In the genomic region with DNA sequence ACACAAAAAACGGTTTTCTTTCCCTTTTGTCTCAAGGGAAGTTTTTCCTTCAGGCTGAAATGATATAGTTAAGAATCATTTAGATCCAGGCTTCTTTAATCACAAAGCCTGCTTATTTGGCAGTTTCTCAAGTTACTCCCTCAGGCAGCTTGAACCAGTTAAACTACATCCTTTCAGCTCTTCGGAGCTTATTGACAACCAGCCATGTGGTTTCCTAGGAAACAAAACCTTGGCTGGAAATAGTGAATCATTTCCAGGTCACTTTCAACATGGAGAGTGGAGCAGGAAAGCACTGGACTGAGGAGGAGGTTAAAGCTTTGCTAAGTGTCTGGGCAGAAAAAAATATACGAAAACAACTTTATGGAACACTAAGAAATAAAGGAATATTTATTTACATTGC, we compare ENCODE assay signal across 1 cellular context.
A peak's percentile ranks its signal among the peaks of the same experiment; 100 is the strongest.
TF ChIP-seq lines count a peak whose summit lies in the region.

No MANE protein-coding gene starts in this region.

TF ChIP-seq in IMR-90, 13 proteins besides CTCF, POLR2A, EP300 and RAD21:
- 0 out of 2 replicates have a peak, but pooled peaks have one; percentile 16 for TF ChIP-seq MXI1 (IDR thresholded peaks at IDR 0.05; ENCODE audit: borderline replicate concordance, low read depth, low read length)
- TF ChIP-seq MAFK (IDR thresholded peaks at IDR 0.05; ENCODE audit: low read depth, low read length) = peak; percentile 48; the same call in 1 of the 2 replicates
- TF ChIP-seq BHLHE40 (IDR thresholded peaks at IDR 0.05; ENCODE audit: low read depth, low read length) = no peak
- no peak for TF ChIP-seq MAZ (IDR thresholded peaks at IDR 0.05; ENCODE audit: borderline replicate concordance, low read depth, low read length)
- TF ChIP-seq FOS (IDR thresholded peaks at IDR 0.05; ENCODE audit: low read depth, low read length) = peak; percentile 78; the same call in 1 of the 2 replicates
- TF ChIP-seq CEBPB (IDR thresholded peaks at IDR 0.05; ENCODE audit: low read depth, low read length) = peak; percentile 29; the same call in 1 of the 2 replicates
